12 cellular contexts compared by ENCODE assay signal in genomic region chr19:2199215-2199614, GRCh38. TPM values are rescaled to one million over a fixed set of nuclear protein-coding genes. Genes with fewer than 3 reads are reported as not detected.
DNase-seq lines count a peak whose midpoint lies in the region; ATAC-seq, FAIRE-seq and TF ChIP-seq lines count a peak whose summit lies in the region.
"Had no signal": no experiment of that assay in that cellular context is flagged by ENCODE, and none has a peak within 500 bp of the region (broad histone marks: within the 10 kb centered on the region; RNA-seq: fewer than 3 reads in every experiment).

No MANE protein-coding gene starts in this region.

- H3K27ac ChIP-seq in astrocyte (ENCODE audit: low read depth, low read length), result no peak overlapping the region
- H3K27ac ChIP-seq: coronary artery, neutrophil, SJCRH30 had no signal

- H3K9ac ChIP-seq in astrocyte (ENCODE audit: low read length), result no peak overlapping the region

- intact Hi-C loops in CD14-positive monocyte (cut with micrococcal nuclease), result no loop called here

- DNase-seq in CD14-positive monocyte (ENCODE audit: low spot score), result no peak
- DNase-seq in HEK293T (ENCODE audit: extremely low spot score), result peak; percentile 62
- DNase-seq in astrocyte (ENCODE audit: low read depth), result no peak
- DNase-seq in memory B cell (ENCODE audit: low spot score in 2 of 2), result no peak
- DNase-seq in stimulated activated CD4-positive, alpha-beta T cell treated with anti-CD3 and anti-CD28 coated beads, Interleukin-2, amount 100 ng/mL, for 24 hours, result no peak
- DNase-seq in globus pallidus (ENCODE audit: low spot score), result no peak
- DNase-seq: SJCRH30 had no signal

- no peaks in the 10 kb centered on the region for H3K27me3 Mint-ChIP-seq in CD14-positive monocyte (ENCODE audit: low read depth in 3 of 3)
- no peaks in the 10 kb centered on the region for H3K27me3 Mint-ChIP-seq in astrocyte (ENCODE audit: low read depth, unreplicated experiment)
- no peaks in the 10 kb centered on the region for H3K27me3 Mint-ChIP-seq in memory B cell

- H3K4me1 Mint-ChIP-seq in CD14-positive monocyte (no peaks in the 10 kb centered on the region), astrocyte (ENCODE audit: low read depth, unreplicated experiment) (no peaks in the 10 kb centered on the region), memory B cell (peaks cover 13% of the 10 kb centered on the region)

- peaks cover 3% of the 10 kb centered on the region for H3K36me3 ChIP-seq in astrocyte (ENCODE audit: insufficient read depth, low read length)

- peak overlapping the region in 2 of 7 donors; percentile 53 to 59 for H3K27ac Mint-ChIP-seq in CD14-positive monocyte
- no peak overlapping the region for H3K27ac Mint-ChIP-seq in astrocyte (ENCODE audit: unreplicated experiment)
- H3K27ac Mint-ChIP-seq in memory B cell, result no peak overlapping the region

- TF ChIP-seq CTCF in CD14-positive monocyte (IDR thresholded peaks at IDR 0.05) (peak; percentile 31), astrocyte (IDR thresholded peaks at IDR 0.05; ENCODE audit: insufficient read depth, low read depth, low read length) (no peak)

- no peaks in the 10 kb centered on the region for H3K27me3 ChIP-seq in astrocyte (ENCODE audit: insufficient read depth, low read length)
- H3K27me3 ChIP-seq: neutrophil, SJCRH30 had no signal

- peaks cover 9% of the 10 kb centered on the region for H3K4me1 ChIP-seq in astrocyte (ENCODE audit: insufficient read depth, low read length)
- H3K4me1 ChIP-seq: SJCRH30 had no signal

- H3K79me2 ChIP-seq in astrocyte (ENCODE audit: insufficient read depth, low read length), result peaks cover 86% of the 10 kb centered on the region

- no peaks in the 10 kb centered on the region for H3K9me3 ChIP-seq in astrocyte (ENCODE audit: insufficient read depth, low read depth, low read length)
- H3K9me3 ChIP-seq: neutrophil, SJCRH30 had no signal

- POLR2A ChIA-PET in HEK293T (lab: Yijun Ruan, JAX), result no interaction called here

- ATAC-seq in memory B cell (ENCODE audit: low read depth) (peak; percentile 54), HG03442 (IDR thresholded peaks at IDR 0.05; ENCODE audit: unreplicated experiment) (no peak), GM19397 (IDR thresholded peaks at IDR 0.05; ENCODE audit: unreplicated experiment) (no peak)

- no peak overlapping the region for H3K4me3 ChIP-seq in astrocyte (ENCODE audit: insufficient read depth, low read depth, low read length)
- H3K4me3 ChIP-seq: coronary artery, SJCRH30 had no signal

- no peak overlapping the region for H2AFZ ChIP-seq in astrocyte (ENCODE audit: low read depth, low read length)

- no peak overlapping the region for H3K4me2 ChIP-seq in astrocyte (ENCODE audit: low read length)

- H3K36me3 Mint-ChIP-seq in CD14-positive monocyte (peaks cover 48 to 83% of the 10 kb centered on the region in 2 donors), astrocyte (ENCODE audit: low read depth, unreplicated experiment) (peaks cover 14% of the 10 kb centered on the region), memory B cell (peaks cover 14% of the 10 kb centered on the region)

- H3K9me3 Mint-ChIP-seq in CD14-positive monocyte (no peaks in the 10 kb centered on the region), astrocyte (ENCODE audit: unreplicated experiment) (no peaks in the 10 kb centered on the region), memory B cell (no peaks in the 10 kb centered on the region)

- CTCF ChIA-PET in HEK293T (lab: Yijun Ruan, JAX), result interaction anchor here (0.6 to 1.3 kb wide), 4 partner anchors 12 to 43 kb away, joined by 3 to 5 read pairs (median 4); no protein-coding TSS in a partner anchor

- H4K20me1 ChIP-seq in astrocyte (ENCODE audit: insufficient read depth, low read length), result peaks cover 83% of the 10 kb centered on the region

- no peak overlapping the region for H3K4me3 Mint-ChIP-seq in CD14-positive monocyte
- H3K4me3 Mint-ChIP-seq in astrocyte (ENCODE audit: unreplicated experiment), result peak overlapping the region; percentile 22
- H3K4me3 Mint-ChIP-seq in memory B cell, result no peak overlapping the region

- FAIRE-seq in astrocyte (lab: Jason Lieb, UNC), result no peak

TF ChIP-seq in HEK293T, 16 proteins besides CTCF, POLR2A, EP300 and RAD21:
- TF ChIP-seq SP1 (IDR thresholded peaks at IDR 0.05), result no peak
- TF ChIP-seq L3MBTL2 (conservative IDR thresholded peaks at IDR 0.05), result no peak
- TF ChIP-seq CTBP1 (IDR thresholded peaks at IDR 0.05; ENCODE audit: borderline replicate concordance), result no peak
- TF ChIP-seq TARDBP (IDR thresholded peaks at IDR 0.05), result no peak
- TF ChIP-seq LEF1 (IDR thresholded peaks at IDR 0.05; ENCODE audit: borderline replicate concordance), result no peak
- no peak for TF ChIP-seq FOXM1 (IDR thresholded peaks at IDR 0.05; ENCODE audit: borderline replicate concordance)
- no peak for TF ChIP-seq SUZ12 (IDR thresholded peaks at IDR 0.05)
- TF ChIP-seq ZNF384 (IDR thresholded peaks at IDR 0.05), result no peak
- TF ChIP-seq FOXA1 (IDR thresholded peaks at IDR 0.05), result no peak
- TF ChIP-seq ELF4 (IDR thresholded peaks at IDR 0.05), result no peak
- TF ChIP-seq HDGF (IDR thresholded peaks at IDR 0.05; ENCODE audit: borderline replicate concordance), result no peak
- no peak for TF ChIP-seq NFRKB (IDR thresholded peaks at IDR 0.05)
- TF ChIP-seq FOXK2 (IDR thresholded peaks at IDR 0.05), result no peak
- no peak for TF ChIP-seq ARNT (IDR thresholded peaks at IDR 0.05)
- no peak for TF ChIP-seq BHLHE40 (IDR thresholded peaks at IDR 0.05; ENCODE audit: borderline replicate concordance)
- no peak for TF ChIP-seq PKNOX1 (IDR thresholded peaks at IDR 0.05)

RNA-seq across cellular contexts. Expression of gene DOT1L, which starts 35.5 kb away (rescaled TPM):
- under 1 TPM; 0.32 to 0.75 TPM for polyA plus RNA-seq in CD14-positive monocyte
- 21.7 and 25.6 TPM in 2 replicates for total RNA-seq in astrocyte

RNA-seq across cellular contexts. Expression of gene PLEKHJ1, which starts 36.9 kb away (rescaled TPM):
- polyA plus RNA-seq in CD14-positive monocyte, result 10 to 100 TPM; 62.1 to 69.0 TPM
- 69.9 and 78.3 TPM in 2 replicates for total RNA-seq in astrocyte

RNA-seq across cellular contexts. Expression of gene SF3A2, which starts 37.4 kb away (rescaled TPM):
- 10 to 100 TPM in 1 of 2 donors, 1 to 10 TPM in 1; 8.0 to 11.6 TPM for polyA plus RNA-seq in CD14-positive monocyte
- total RNA-seq in astrocyte, result 76.6 and 83.2 TPM in 2 replicates

RNA-seq across cellular contexts. Expression of gene AP3D1, which starts 47.8 kb away (rescaled TPM):
- polyA plus RNA-seq in CD14-positive monocyte, result 10 to 100 TPM in 1 of 2 donors, 1 to 10 TPM in 1; 9.6 to 12.4 TPM
- total RNA-seq in astrocyte, result 162 and 167 TPM in 2 replicates

RNA-seq across cellular contexts. Expression of gene AMH, which starts 49.9 kb away (rescaled TPM):
- not detected for polyA plus RNA-seq in CD14-positive monocyte
- total RNA-seq in astrocyte, result 3.5 and 4.6 TPM in 2 replicates
- total RNA-seq: urinary bladder had no signal
